24 cellular contexts compared by ENCODE assay signal in genomic region chr19:56096665-56097064, GRCh38.
"Had no signal": no experiment of that assay in that cellular context is flagged by ENCODE, and none has a peak within 500 bp of the region (broad histone marks: within the 10 kb centered on the region; RNA-seq: fewer than 3 reads in every experiment).

No MANE protein-coding gene starts in this region.

- H3K36me3 ChIP-seq: neural progenitor cell, prostate gland, uterus had no signal

- H3K27me3 ChIP-seq: esophagus squamous epithelium, gastroesophageal sphincter, hepatocyte, neural progenitor cell, sigmoid colon, suprapubic skin, tibial artery, upper lobe of left lung, uterus had no signal

- H3K27me3 Mint-ChIP-seq: dendritic cell treated with granulocyte-macrophage colony-stimulating factor and Interleukin-4, amounts not matched to agents 40 ng/mL and 50 ng/mL, for 4 days; effector memory CD8-positive, alpha-beta T cell; natural killer cell treated with Interleukin-12 subunit alpha and Interleukin-12 subunit beta and Interleukin-15 and Interleukin-18, amount 100 ng/mL, for 72 hours had no signal

- H3K4me3 Mint-ChIP-seq: dendritic cell treated with granulocyte-macrophage colony-stimulating factor and Interleukin-4, amounts not matched to agents 40 ng/mL and 50 ng/mL, for 4 days; effector memory CD8-positive, alpha-beta T cell; natural killer cell treated with Interleukin-12 subunit alpha and Interleukin-12 subunit beta and Interleukin-15 and Interleukin-18, amount 100 ng/mL, for 72 hours; neural progenitor cell had no signal

- H3K27ac ChIP-seq: epithelial cell of prostate, esophagus squamous epithelium, gastroesophageal sphincter, hepatocyte, neural progenitor cell, parathyroid adenoma, prostate gland, sigmoid colon, skin epidermis, suprapubic skin, tibial artery, upper lobe of left lung, uterus had no signal

- H3K4me1 ChIP-seq: neural progenitor cell, parathyroid adenoma, prostate gland, suprapubic skin, uterus had no signal

- H3K27ac Mint-ChIP-seq: dendritic cell treated with granulocyte-macrophage colony-stimulating factor and Interleukin-4, amounts not matched to agents 40 ng/mL and 50 ng/mL, for 4 days; natural killer cell treated with Interleukin-12 subunit alpha and Interleukin-12 subunit beta and Interleukin-15 and Interleukin-18, amount 100 ng/mL, for 72 hours; neural progenitor cell had no signal

- H3K9me3 Mint-ChIP-seq: effector memory CD8-positive, alpha-beta T cell; natural killer cell treated with Interleukin-12 subunit alpha and Interleukin-12 subunit beta and Interleukin-15 and Interleukin-18, amount 100 ng/mL, for 72 hours had no signal

- DNase-seq: cerebellar nuclear complex; effector memory CD8-positive, alpha-beta T cell; esophagus squamous epithelium; foreskin fibroblast; mesenchymal stem cell; midbrain; occipital lobe; sigmoid colon; stimulated activated CD4-positive, alpha-beta T cell treated with anti-CD3 and anti-CD28 coated beads, Interleukin-2, amount 100 ng/mL, for 48 hours; stimulated activated naive CD8-positive, alpha-beta T cell treated with anti-CD3 and anti-CD28 coated beads, Interleukin-15, Interleukin-2, amounts not matched to agents 100 U/mL and 50 U/mL, for 24 hours; tibial artery; uterus had no signal

- ATAC-seq: effector memory CD8-positive, alpha-beta T cell; gastroesophageal sphincter; natural killer cell treated with Interleukin-12 subunit alpha and Interleukin-12 subunit beta and Interleukin-15 and Interleukin-18, amount 100 ng/mL, for 72 hours; stimulated activated naive CD8-positive, alpha-beta T cell treated with anti-CD3 and anti-CD28 coated beads, Interleukin-15, Interleukin-2, amounts not matched to agents 100 U/mL and 50 U/mL, for 24 hours had no signal

- H3K9me3 ChIP-seq: esophagus squamous epithelium, gastroesophageal sphincter, prostate gland, sigmoid colon, suprapubic skin, tibial artery, upper lobe of left lung, uterus had no signal

- H3K4me3 ChIP-seq: esophagus squamous epithelium, gastroesophageal sphincter, hepatocyte, lung, neural progenitor cell, prostate gland, sigmoid colon, skin epidermis, suprapubic skin, tibial artery, upper lobe of left lung, uterus had no signal
